In the genomic region with DNA sequence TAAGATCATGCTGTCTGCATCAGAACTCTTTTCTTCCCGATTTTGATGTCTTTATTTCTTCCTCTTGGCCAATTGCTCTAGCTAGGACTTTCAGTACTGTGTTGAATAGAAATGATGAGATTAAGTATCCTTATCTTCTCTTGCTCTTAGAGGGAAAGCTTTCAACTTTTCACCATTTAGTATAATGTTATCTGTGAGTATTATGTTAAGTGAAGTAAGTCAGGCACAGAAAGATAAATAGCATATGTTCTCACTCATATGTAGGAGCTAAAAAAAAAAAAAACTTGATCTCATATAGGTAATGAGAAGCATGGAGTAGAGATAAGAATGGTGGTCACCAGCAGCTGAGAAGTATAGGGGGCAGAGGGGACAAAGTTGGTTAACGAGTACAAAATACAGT, we compare ENCODE assay signal across 8 cellular contexts.
"Had no signal": no experiment of that assay in that cellular context is flagged by ENCODE, and none has a peak within 500 bp of the region (broad histone marks: within the 10 kb centered on the region; RNA-seq: fewer than 3 reads in every experiment).

No MANE protein-coding gene starts in this region.

- DNase-seq: GM23248, GOT3, H7, HFFc6, KBM-7 had no signal

- H3K9me3 ChIP-seq: HAP-1 had no signal

- H3K36me3 ChIP-seq: HAP-1 had no signal

- H3K4me3 ChIP-seq: GM23248, HAP-1 had no signal

- H3K27ac ChIP-seq: GM23248, HL-60 had no signal

- H3K4me1 ChIP-seq: HAP-1 had no signal

- H3K9ac ChIP-seq: GM23248 had no signal

- FAIRE-seq: HepG2 had no signal

- H2AFZ ChIP-seq: GM23248 had no signal
